In genomic region chr15:74867562-74868458, GRCh38 we compare ENCODE assay signal across 13 cellular contexts. TPM values are rescaled to one million over a fixed set of nuclear protein-coding genes. Genes with fewer than 3 reads are reported as not detected.
DNase-seq lines count a peak whose midpoint lies in the region; ATAC-seq and TF ChIP-seq lines count a peak whose summit lies in the region.
"Had no signal": no experiment of that assay in that cellular context is flagged by ENCODE, and none has a peak within 500 bp of the region (broad histone marks: within the 10 kb centered on the region; RNA-seq: fewer than 3 reads in every experiment).

No MANE protein-coding gene starts in this region.

- 97 to 98% methylated on average over 6 to 7 of the region's 7 CpGs for WGBS in endodermal cell (ENCODE audit: insufficient coverage in 1 of 2, insufficient read length in 1 of 2), 2 experiments

- TF ChIP-seq CTCF in OCI-LY3 (IDR thresholded peaks at IDR 0.05; ENCODE audit: low read depth, low read length) (no peak), endodermal cell (conservative IDR thresholded peaks at IDR 0.05) (no peak), nephron (IDR thresholded peaks at IDR 0.05; ENCODE audit: unreplicated experiment in 3 of 3) (no peak)

- peak overlapping the region; percentile 63 to 100 (median 84) for H3K4me3 Mint-ChIP-seq in CD4-positive, CD25-positive, alpha-beta regulatory T cell
- no peak overlapping the region for H3K4me3 Mint-ChIP-seq in endodermal cell
- peak overlapping the region in 2 of 3 experiments; percentile 43 to 58 for H3K4me3 Mint-ChIP-seq in nephron

- peak overlapping the region; percentile 48 for H3K27ac ChIP-seq in CD4-positive, CD25-positive, alpha-beta regulatory T cell (ENCODE audit: insufficient read depth, low read length, poor library complexity, severe bottlenecking)
- H3K27ac ChIP-seq in OCI-LY3 (ENCODE audit: low read length): peak overlapping the region; percentile 91
- H3K27ac ChIP-seq in endodermal cell (ENCODE audit: low read depth, low read length): no peak overlapping the region
- H3K27ac ChIP-seq: VCaP had no signal

- H3K9ac ChIP-seq in OCI-LY3 (ENCODE audit: low read length) (peak overlapping the region; percentile 53), endodermal cell (ENCODE audit: extremely low read depth, low read length, poor library complexity, severe bottlenecking) (no peak overlapping the region)

- H3K79me2 ChIP-seq in OCI-LY3 (ENCODE audit: low read length): peaks cover 89% of the 10 kb centered on the region

- H3K4me1 ChIP-seq in CD4-positive, CD25-positive, alpha-beta regulatory T cell (ENCODE audit: control insufficient read depth, insufficient read depth, low read length, poor library complexity, severe bottlenecking): peaks cover 79% of the 10 kb centered on the region
- peaks cover 65% of the 10 kb centered on the region for H3K4me1 ChIP-seq in OCI-LY3 (ENCODE audit: low read length)
- H3K4me1 ChIP-seq in endodermal cell (ENCODE audit: control insufficient read depth, insufficient read depth, low read length): peaks cover 4% of the 10 kb centered on the region

- H4K20me1 ChIP-seq in OCI-LY3 (ENCODE audit: insufficient read depth, low read length): peaks cover 23% of the 10 kb centered on the region

- DNase-seq in CD4-positive, CD25-positive, alpha-beta regulatory T cell: peak in 1 of 3 donors; percentile 51
- DNase-seq in endodermal cell (no peak), NCI-H1694 treated with DMSO at 0.1 percent for 48 hours (lab: John Stamatoyannopoulos, UW) (no peak), AG08396 (ENCODE audit: low spot score) (no peak), D341Med (ENCODE audit: low spot score) (no peak), NCI-H1436 treated with DMSO at 0.1 percent for 48 hours (lab: John Stamatoyannopoulos, UW) (no peak)
- DNase-seq: GOT3, MG63 had no signal

- peaks cover 14 to 94% (median 66%) of the 10 kb centered on the region in 4 donors for H3K4me1 Mint-ChIP-seq in CD4-positive, CD25-positive, alpha-beta regulatory T cell
- H3K4me1 Mint-ChIP-seq in endodermal cell (peaks cover 27% of the 10 kb centered on the region), nephron (peaks cover 63% of the 10 kb centered on the region)

- peak overlapping the region; percentile 75 to 92 (median 83) for H3K27ac Mint-ChIP-seq in CD4-positive, CD25-positive, alpha-beta regulatory T cell
- H3K27ac Mint-ChIP-seq in endodermal cell (no peak overlapping the region), nephron (peak overlapping the region; percentile 73 to 87 (median 83))

- peaks cover 33% of the 10 kb centered on the region for H3K36me3 Mint-ChIP-seq in CD4-positive, CD25-positive, alpha-beta regulatory T cell
- H3K36me3 Mint-ChIP-seq in endodermal cell (ENCODE audit: low read depth): peaks cover 41% of the 10 kb centered on the region
- peaks cover 33% of the 10 kb centered on the region for H3K36me3 Mint-ChIP-seq in nephron (ENCODE audit: low read depth)

- ATAC-seq in CD4-positive, CD25-positive, alpha-beta regulatory T cell (ENCODE audit: low read depth in 2 of 2): no peak

- H3K36me3 ChIP-seq in CD4-positive, CD25-positive, alpha-beta regulatory T cell (ENCODE audit: control insufficient read depth, insufficient read depth, low read length): peaks cover 15% of the 10 kb centered on the region
- H3K36me3 ChIP-seq in OCI-LY3 (replicated peaks; ENCODE audit: low read depth, low read length) (peaks cover 50% of the 10 kb centered on the region), endodermal cell (ENCODE audit: control insufficient read depth, insufficient read depth, low read length) (peaks cover 24% of the 10 kb centered on the region)

- no peaks in the 10 kb centered on the region for H3K27me3 ChIP-seq in CD4-positive, CD25-positive, alpha-beta regulatory T cell (ENCODE audit: control insufficient read depth, insufficient read depth, low read length)
- H3K27me3 ChIP-seq in OCI-LY3 (ENCODE audit: low read depth, low read length): no peaks in the 10 kb centered on the region
- no peaks in the 10 kb centered on the region for H3K27me3 ChIP-seq in endodermal cell (ENCODE audit: control insufficient read depth, insufficient read depth, low read length, poor library complexity, severe bottlenecking)
- H3K27me3 ChIP-seq: MG63 had no signal

- no peaks in the 10 kb centered on the region for H3K9me3 Mint-ChIP-seq in CD4-positive, CD25-positive, alpha-beta regulatory T cell
- H3K9me3 Mint-ChIP-seq in endodermal cell: peaks cover 12% of the 10 kb centered on the region
- H3K9me3 Mint-ChIP-seq in nephron: no peaks in the 10 kb centered on the region

- H2AFZ ChIP-seq in OCI-LY3 (ENCODE audit: low read depth, low read length): no peak overlapping the region

- peak overlapping the region; percentile 65 for H3K4me3 ChIP-seq in CD4-positive, CD25-positive, alpha-beta regulatory T cell (ENCODE audit: low read depth, low read length)
- H3K4me3 ChIP-seq in OCI-LY3 (ENCODE audit: low read length): peak overlapping the region; percentile 30
- H3K4me3 ChIP-seq in endodermal cell (ENCODE audit: low read length): peak overlapping the region; percentile 1
- H3K4me3 ChIP-seq: MG63 had no signal

- no peaks in the 10 kb centered on the region for H3K27me3 Mint-ChIP-seq in CD4-positive, CD25-positive, alpha-beta regulatory T cell
- H3K27me3 Mint-ChIP-seq in endodermal cell (ENCODE audit: insufficient read depth) (no peaks in the 10 kb centered on the region), nephron (ENCODE audit: low read depth) (no peaks in the 10 kb centered on the region)

- H3K4me2 ChIP-seq in OCI-LY3 (ENCODE audit: low read length): peak overlapping the region; percentile 89

- H3K9me3 ChIP-seq in CD4-positive, CD25-positive, alpha-beta regulatory T cell (ENCODE audit: control insufficient read depth in 2 of 2, low read length in 2 of 2): no peaks in the 10 kb centered on the region
- peaks cover 11% of the 10 kb centered on the region; the same call in 1 of the 2 replicates for H3K9me3 ChIP-seq in OCI-LY3 (ENCODE audit: insufficient read depth, low read length)
- peaks cover 17% of the 10 kb centered on the region for H3K9me3 ChIP-seq in endodermal cell (ENCODE audit: control insufficient read depth, low read length)
- H3K9me3 ChIP-seq: MG63 had no signal

RNA-seq across cellular contexts. Expression of gene SCAMP2, which starts 5.4 kb away (rescaled TPM):
- total RNA-seq in CD4-positive, CD25-positive, alpha-beta regulatory T cell: 107 TPM
- polyA plus RNA-seq in CD4-positive, CD25-positive, alpha-beta regulatory T cell: 100 to 1,000 TPM; 145 to 194 (median 159) TPM
- total RNA-seq in endodermal cell: 10 to 100 TPM; 47.5 to 50.9 TPM
- 33.0 TPM for polyA plus RNA-seq in endodermal cell (2013, experiment 1 of 2)
- polyA plus RNA-seq in endodermal cell (2013, experiment 2 of 2): 32.1 TPM

RNA-seq across cellular contexts. Expression of gene MPI, which starts 22.0 kb away (rescaled TPM):
- 49.6 TPM for total RNA-seq in CD4-positive, CD25-positive, alpha-beta regulatory T cell
- 100 to 1,000 TPM in 2 of 4 donors, 10 to 100 TPM in 2; 77.2 to 108 (median 100.0) TPM for polyA plus RNA-seq in CD4-positive, CD25-positive, alpha-beta regulatory T cell
- 10 to 100 TPM; 50.3 to 59.2 TPM for total RNA-seq in endodermal cell
- polyA plus RNA-seq in endodermal cell (2013, experiment 1 of 2): 52.8 TPM
- 41.9 TPM for polyA plus RNA-seq in endodermal cell (2013, experiment 2 of 2)

RNA-seq across cellular contexts. Expression of gene ULK3, which starts 24.9 kb away (rescaled TPM):
- 54.4 TPM for total RNA-seq in CD4-positive, CD25-positive, alpha-beta regulatory T cell
- 10 to 100 TPM; 22.5 to 38.1 (median 34.7) TPM for polyA plus RNA-seq in CD4-positive, CD25-positive, alpha-beta regulatory T cell
- total RNA-seq in endodermal cell: 10 to 100 TPM; 33.9 to 36.2 TPM
- polyA plus RNA-seq in endodermal cell (2013, experiment 1 of 2): 49.9 TPM
- polyA plus RNA-seq in endodermal cell (2013, experiment 2 of 2): 32.5 TPM

RNA-seq across cellular contexts. Expression of gene FAM219B, which starts 38.8 kb away (rescaled TPM):
- 79.7 TPM for total RNA-seq in CD4-positive, CD25-positive, alpha-beta regulatory T cell
- 10 to 100 TPM; 22.0 to 26.9 (median 24.8) TPM for polyA plus RNA-seq in CD4-positive, CD25-positive, alpha-beta regulatory T cell
- 100 to 1,000 TPM; 109 to 112 TPM for total RNA-seq in endodermal cell
- polyA plus RNA-seq in endodermal cell (2013, experiment 1 of 2): 75.1 TPM
- 64.5 TPM for polyA plus RNA-seq in endodermal cell (2013, experiment 2 of 2)

RNA-seq across cellular contexts. Expression of gene CPLX3, which starts 41.4 kb away (rescaled TPM):
- 0.35 TPM for total RNA-seq in CD4-positive, CD25-positive, alpha-beta regulatory T cell
- not detected for polyA plus RNA-seq in CD4-positive, CD25-positive, alpha-beta regulatory T cell
- total RNA-seq in endodermal cell: not detected
- 0.25 TPM for polyA plus RNA-seq in endodermal cell (2013, experiment 1 of 2)
- 0.17 TPM for polyA plus RNA-seq in endodermal cell (2013, experiment 2 of 2)
- total RNA-seq: epithelial cell of proximal tubule, G401 had no signal

Comparison
In these comparisons a context has a peak if more than half of its experiments do, and no peak if none do; other contexts are left out.
1. H3K4me3 ChIP-seq: peak in every context shown above with its lines; median percentile 65 in CD4-positive, CD25-positive, alpha-beta regulatory T cell; 30 in OCI-LY3; 1 in endodermal cell.